In genomic region chr3:52798376-52798977, GRCh38 we compare ENCODE assay signal across 15 cellular contexts. TPM values are rescaled to one million over a fixed set of nuclear protein-coding genes. Genes with fewer than 3 reads are reported as not detected.
DNase-seq lines count a peak whose midpoint lies in the region; ATAC-seq and TF ChIP-seq lines count a peak whose summit lies in the region.
"Had no signal": no experiment of that assay in that cellular context is flagged by ENCODE, and none has a peak within 500 bp of the region (broad histone marks: within the 10 kb centered on the region; RNA-seq: fewer than 3 reads in every experiment).

No MANE protein-coding gene starts in this region.

- H3K4me1 ChIP-seq in GM23338 (ENCODE audit: insufficient read depth) = no peaks in the 10 kb centered on the region
- no peaks in the 10 kb centered on the region for H3K4me1 ChIP-seq in mesendoderm (ENCODE audit: control insufficient read depth, low read depth, low read length)

- H3K27ac Mint-ChIP-seq in GM23338 = no peak overlapping the region
- H3K27ac Mint-ChIP-seq: HFFc6 had no signal

- no peak overlapping the region for H3K23ac ChIP-seq in mesendoderm (ENCODE audit: low read length)

- H2BK5ac ChIP-seq in mesendoderm (ENCODE audit: low read length) = no peak overlapping the region

- H3K4ac ChIP-seq in mesendoderm (ENCODE audit: low read depth, low read length) = no peak overlapping the region

- H3K79me1 ChIP-seq in mesendoderm (ENCODE audit: low read length) = no peaks in the 10 kb centered on the region

- DNase-seq in GM23338 (ENCODE audit: low spot score) (no peak), astrocyte of the hippocampus (ENCODE audit: low read depth, low spot score) (peak; percentile 44), mesendoderm (peak; percentile 17), GOT3 (lab: John Stamatoyannopoulos, UW) (no peak), SW480 (ENCODE audit: low spot score) (no peak)
- no peak for DNase-seq in stimulated activated CD4-positive, alpha-beta T cell treated with anti-CD3 and anti-CD28 coated beads, Interleukin-4, amount 100 ng/mL, for 4 hours
- DNase-seq: C1 segment of cervical spinal cord, DMS153, HFFc6, MM.1S, NCI-H1105 treated with DMSO at 0.1 percent for 48 hours, NCI-H187, NCI-H510A had no signal

- H3K27ac ChIP-seq in GM23338 (ENCODE audit: low read depth) (no peak overlapping the region), mesendoderm (ENCODE audit: low read depth, low read length) (no peak overlapping the region)

- H2AFZ ChIP-seq in GM23338 = peak overlapping the region; percentile 88; the same call in 1 of the 2 replicates

- H4K8ac ChIP-seq in mesendoderm (ENCODE audit: low read depth, low read length) = no peak overlapping the region

- no peaks in the 10 kb centered on the region for H3K36me3 Mint-ChIP-seq in GM23338 (ENCODE audit: low read depth)

- no peaks in the 10 kb centered on the region for H3K9me3 Mint-ChIP-seq in GM23338
- H3K9me3 Mint-ChIP-seq: HFFc6 had no signal

- H3K4me2 ChIP-seq in GM23338 = no peak overlapping the region
- H3K4me2 ChIP-seq in mesendoderm (ENCODE audit: low read length) = no peak overlapping the region

- H3K27me3 Mint-ChIP-seq in GM23338 (ENCODE audit: insufficient read depth, low read depth, poor library complexity) = peaks cover 14% of the 10 kb centered on the region

- H4K5ac ChIP-seq in mesendoderm (ENCODE audit: low read length) = no peak overlapping the region

- no peaks in the 10 kb centered on the region for H4K20me1 ChIP-seq in GM23338 (replicated peaks; ENCODE audit: insufficient read depth)

- H3K79me2 ChIP-seq in GM23338 (replicated peaks; ENCODE audit: insufficient read depth) (no peaks in the 10 kb centered on the region), mesendoderm (ENCODE audit: control insufficient read depth, insufficient read depth, low read length) (no peaks in the 10 kb centered on the region)

- no peak overlapping the region for H2BK15ac ChIP-seq in mesendoderm (replicated peaks; ENCODE audit: low read depth)

- H3K27me3 ChIP-seq in GM23338 (ENCODE audit: insufficient read depth) (no peaks in the 10 kb centered on the region), mesendoderm (ENCODE audit: insufficient read depth, low read length, poor library complexity) (no peaks in the 10 kb centered on the region)

- H3K4me3 ChIP-seq in GM23338 (no peak overlapping the region), mesendoderm (ENCODE audit: low read length) (no peak overlapping the region)

- H3K36me3 ChIP-seq in GM23338 (ENCODE audit: insufficient read depth) (no peaks in the 10 kb centered on the region), mesendoderm (ENCODE audit: control insufficient read depth, insufficient read depth, low read length) (no peaks in the 10 kb centered on the region)

- H3K9ac ChIP-seq in mesendoderm (ENCODE audit: low read length) = no peak overlapping the region

- H2BK120ac ChIP-seq in mesendoderm (ENCODE audit: low read depth, low read length) = no peak overlapping the region

- no peaks in the 10 kb centered on the region for H3K9me2 ChIP-seq in GM23338 (ENCODE audit: insufficient read depth)

- H3K56ac ChIP-seq in mesendoderm (ENCODE audit: low read length) = no peak overlapping the region

- no peak for TF ChIP-seq CTCF in GM23338 (conservative IDR thresholded peaks at IDR 0.05; ENCODE audit: low read depth in 2 of 2)

- H3K18ac ChIP-seq in mesendoderm (ENCODE audit: low read length) = no peak overlapping the region

- ATAC-seq in GM23338 (no peak), HG03439 (IDR thresholded peaks at IDR 0.05; ENCODE audit: unreplicated experiment) (no peak)

- no CpG with 5 or more reads among the region's 10 CpGs for WGBS in mesendoderm (ENCODE audit: extremely low coverage, insufficient coverage, low lambda C conversion rate)

- no peak overlapping the region for H2AK5ac ChIP-seq in mesendoderm (ENCODE audit: low read length)

- H3K4me3 Mint-ChIP-seq in GM23338 = no peak overlapping the region
- H3K4me3 Mint-ChIP-seq: HFFc6 had no signal

- H3F3A ChIP-seq in GM23338 (replicated peaks; ENCODE audit: low read depth) = no peaks in the 10 kb centered on the region

- no peaks in the 10 kb centered on the region for H3K4me1 Mint-ChIP-seq in GM23338

TF ChIP-seq in GM23338, 12 proteins besides CTCF, POLR2A, EP300 and RAD21 (continues in another document):
- TF ChIP-seq REST (IDR thresholded peaks at IDR 0.05; ENCODE audit: unreplicated experiment) (no peak), EZH2 (IDR thresholded peaks at IDR 0.05; ENCODE audit: low read depth, unreplicated experiment) (no peak), JUNB (IDR thresholded peaks at IDR 0.05; ENCODE audit: unreplicated experiment) (no peak), ZNF114 (CRISPR knock-in tag; IDR thresholded peaks at IDR 0.05) (no peak), POLR2AphosphoS5 (IDR thresholded peaks at IDR 0.05; ENCODE audit: low read depth) (no peak)
- TF ChIP-seq, protein P1, sequence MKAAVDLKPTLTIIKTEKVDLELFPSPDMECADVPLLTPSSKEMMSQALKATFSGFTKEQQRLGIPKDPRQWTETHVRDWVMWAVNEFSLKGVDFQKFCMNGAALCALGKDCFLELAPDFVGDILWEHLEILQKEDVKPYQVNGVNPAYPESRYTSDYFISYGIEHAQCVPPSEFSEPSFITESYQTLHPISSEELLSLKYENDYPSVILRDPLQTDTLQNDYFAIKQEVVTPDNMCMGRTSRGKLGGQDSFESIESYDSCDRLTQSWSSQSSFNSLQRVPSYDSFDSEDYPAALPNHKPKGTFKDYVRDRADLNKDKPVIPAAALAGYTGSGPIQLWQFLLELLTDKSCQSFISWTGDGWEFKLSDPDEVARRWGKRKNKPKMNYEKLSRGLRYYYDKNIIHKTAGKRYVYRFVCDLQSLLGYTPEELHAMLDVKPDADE (IDR thresholded peaks at IDR 0.05) = no peak

RNA-seq across cellular contexts. Expression of gene ITIH3, which starts 3.9 kb away (rescaled TPM):
- 0.31 TPM in 1 of 2 replicates, not detected in the other for total RNA-seq in GM23338 (2014; rRNA removed; shearing (Covaris generic))
- not detected in 2 replicates for polyA plus RNA-seq in GM23338 (2016; fragmentation: Nextera tagmentation; extraction: Ambion mirVana)
- not detected for polyA plus RNA-seq in mesendoderm (2013, experiment 1 of 2)
- polyA plus RNA-seq in mesendoderm (2013, experiment 2 of 2) = 0.01 TPM
- total RNA-seq: RPMI7951 had no signal

RNA-seq across cellular contexts. Expression of gene ITIH1, which starts 21.1 kb away (rescaled TPM):
- not detected in 2 replicates for total RNA-seq in GM23338 (2014; rRNA removed; shearing (Covaris generic))
- polyA plus RNA-seq in GM23338 (2016; fragmentation: Nextera tagmentation; extraction: Ambion mirVana) = not detected in 2 replicates
- polyA plus RNA-seq in mesendoderm (2013, experiment 1 of 2) = not detected
- not detected for polyA plus RNA-seq in mesendoderm (2013, experiment 2 of 2)
- total RNA-seq: HFFc6, RPMI7951 had no signal

RNA-seq across cellular contexts. Expression of gene NEK4, which starts 27.7 kb away (rescaled TPM):
- 26.1 and 42.7 TPM in 2 replicates for total RNA-seq in GM23338 (2014; rRNA removed; shearing (Covaris generic))
- polyA plus RNA-seq in GM23338 (2016; fragmentation: Nextera tagmentation; extraction: Ambion mirVana) = 8.6 and 9.0 TPM in 2 replicates
- 17.8 TPM for polyA plus RNA-seq in mesendoderm (2013, experiment 1 of 2)
- 18.5 TPM for polyA plus RNA-seq in mesendoderm (2013, experiment 2 of 2)

RNA-seq across cellular contexts. Expression of gene ITIH4, which starts 32.0 kb away (rescaled TPM):
- 1.4 and 6.4 TPM in 2 replicates for total RNA-seq in GM23338 (2014; rRNA removed; shearing (Covaris generic))
- polyA plus RNA-seq in GM23338 (2016; fragmentation: Nextera tagmentation; extraction: Ambion mirVana) = 0.82 and 0.89 TPM in 2 replicates
- polyA plus RNA-seq in mesendoderm (2013, experiment 1 of 2) = 0.87 TPM
- polyA plus RNA-seq in mesendoderm (2013, experiment 2 of 2) = 0.91 TPM

RNA-seq across cellular contexts. Expression of gene MUSTN1, which starts 36.3 kb away (rescaled TPM):
- 1.4 TPM in 1 of 2 replicates, not detected in the other for total RNA-seq in GM23338 (2014; rRNA removed; shearing (Covaris generic))
- polyA plus RNA-seq in GM23338 (2016; fragmentation: Nextera tagmentation; extraction: Ambion mirVana) = 0.40 and 1.2 TPM in 2 replicates
- 2.3 TPM for polyA plus RNA-seq in mesendoderm (2013, experiment 1 of 2)
- polyA plus RNA-seq in mesendoderm (2013, experiment 2 of 2) = 1.4 TPM

Comparison
In these comparisons a context has a peak if more than half of its experiments do, and no peak if none do; other contexts are left out.
1. DNase-seq: peak in astrocyte of the hippocampus (single experiment) and mesendoderm (single experiment); none in GM23338 (single experiment), stimulated activated CD4-positive, alpha-beta T cell treated with anti-CD3 and anti-CD28 coated beads, Interleukin-4, amount 100 ng/mL, for 4 hours (0 of 2), GOT3 (single experiment) and SW480 (single experiment).